23 cellular contexts compared by ENCODE assay signal in genomic region chr3:126927846-126928245, GRCh38. TPM values are rescaled to one million over a fixed set of nuclear protein-coding genes. Genes with fewer than 3 reads are reported as not detected.
DNase-seq lines count a peak whose midpoint lies in the region; ATAC-seq, FAIRE-seq and TF ChIP-seq lines count a peak whose summit lies in the region.
"Had no signal": no experiment of that assay in that cellular context is flagged by ENCODE, and none has a peak within 500 bp of the region (broad histone marks: within the 10 kb centered on the region; RNA-seq: fewer than 3 reads in every experiment).

No MANE protein-coding gene starts in this region.

- peaks cover 13% of the 10 kb centered on the region for H3K27me3 Mint-ChIP-seq in stimulated activated memory B cell treated with anti-CD40 and anti-IgM and Interleukin-4, amounts not matched to agents 10 μg/mL and 1 μg/mL and 100 μg/mL, for 72 hours
- H3K27me3 Mint-ChIP-seq: CD8-positive, alpha-beta memory T cell; memory B cell; T-helper 17 cell had no signal

- no peaks in the 10 kb centered on the region for H3K9me3 Mint-ChIP-seq in stimulated activated memory B cell treated with anti-CD40 and anti-IgM and Interleukin-4, amounts not matched to agents 10 μg/mL and 1 μg/mL and 100 μg/mL, for 72 hours
- H3K9me3 Mint-ChIP-seq: activated B cell treated with CpG ODN at 0.5 μM for 24 hours; activated naive CD4-positive, alpha-beta T cell treated with anti-CD3 and anti-CD28 coated beads, Interleukin-2, amount 50 U/mL, for 72 hours; CD8-positive, alpha-beta memory T cell; memory B cell; nephron had no signal

- FAIRE-seq in RCC 7860 (lab: Jason Lieb, UNC): no peak
- FAIRE-seq: frontal cortex had no signal

- H3K27ac Mint-ChIP-seq in stimulated activated memory B cell treated with anti-CD40 and anti-IgM and Interleukin-4, amounts not matched to agents 10 μg/mL and 1 μg/mL and 100 μg/mL, for 72 hours: no peak overlapping the region
- H3K27ac Mint-ChIP-seq: activated B cell treated with CpG ODN at 0.5 μM for 24 hours; activated naive CD4-positive, alpha-beta T cell treated with anti-CD3 and anti-CD28 coated beads, Interleukin-2, amount 50 U/mL, for 72 hours; CD8-positive, alpha-beta memory T cell; memory B cell; nephron; T-helper 17 cell had no signal

- peak; percentile 27 for TF ChIP-seq CTCF in choroid plexus epithelial cell (conservative IDR thresholded peaks at IDR 0.05; ENCODE audit: low read depth, low read length)

- peaks cover 24% of the 10 kb centered on the region for H3K36me3 Mint-ChIP-seq in stimulated activated memory B cell treated with anti-CD40 and anti-IgM and Interleukin-4, amounts not matched to agents 10 μg/mL and 1 μg/mL and 100 μg/mL, for 72 hours
- H3K36me3 Mint-ChIP-seq: activated naive CD4-positive, alpha-beta T cell treated with anti-CD3 and anti-CD28 coated beads, Interleukin-2, amount 50 U/mL, for 72 hours had no signal

- H3K4me3 Mint-ChIP-seq in stimulated activated memory B cell treated with anti-CD40 and anti-IgM and Interleukin-4, amounts not matched to agents 10 μg/mL and 1 μg/mL and 100 μg/mL, for 72 hours: no peak overlapping the region
- H3K4me3 Mint-ChIP-seq: activated B cell treated with CpG ODN at 0.5 μM for 24 hours; CD8-positive, alpha-beta memory T cell; memory B cell; nephron; T-helper 17 cell had no signal

- no peaks in the 10 kb centered on the region for H3K4me1 Mint-ChIP-seq in stimulated activated memory B cell treated with anti-CD40 and anti-IgM and Interleukin-4, amounts not matched to agents 10 μg/mL and 1 μg/mL and 100 μg/mL, for 72 hours
- H3K4me1 Mint-ChIP-seq: activated B cell treated with CpG ODN at 0.5 μM for 24 hours, memory B cell had no signal

- no peak overlapping the region for H3K4me3 ChIP-seq in choroid plexus epithelial cell (ENCODE audit: low read depth, low read length)
- H3K4me3 ChIP-seq: breast epithelium, prostate gland had no signal

- ATAC-seq in stimulated activated memory B cell treated with anti-CD40 and anti-IgM and Interleukin-4, amounts not matched to agents 10 μg/mL and 1 μg/mL and 100 μg/mL, for 72 hours: no peak
- ATAC-seq: activated naive CD4-positive, alpha-beta T cell treated with anti-CD3 and anti-CD28 coated beads, Interleukin-2, amount 50 U/mL, for 72 hours; T-helper 17 cell had no signal

- intact Hi-C loops in posterior vena cava (cut with DNase I): no loop called here

- DNase-seq in EL: peak; percentile 38
- DNase-seq in NCI-H69 (lab: John Stamatoyannopoulos, UW): peak; percentile 77
- DNase-seq in choroid plexus epithelial cell (ENCODE audit: low read depth): peak; percentile 54
- peak; percentile 48 for DNase-seq in posterior vena cava (ENCODE audit: low spot score)
- no peak for DNase-seq in RCC 7860 (ENCODE audit: low spot score)
- no peak for DNase-seq in cortex of kidney (lab: John Stamatoyannopoulos, UW)
- DNase-seq in inferior parietal cortex (ENCODE audit: extremely low spot score): no peak
- DNase-seq: activated B cell treated with CpG ODN at 0.5 μM for 24 hours; activated T-cell treated with anti-CD3 and anti-CD28 coated beads, Interleukin-2, amount 50 U/mL, for 48 hours; CD8-positive, alpha-beta memory T cell; DMS79 treated with DMSO at 0.1 percent for 48 hours; erythroblast; KG1; NCI-H526; SIG-M5; T-helper 17 cell had no signal

RNA-seq across cellular contexts. Expression of gene PLXNA1, which starts 55.1 kb away (rescaled TPM):
- 10 to 100 TPM; 31.7 to 38.5 TPM for total RNA-seq in posterior vena cava

Comparison
In these comparisons a context has a peak if more than half of its experiments do, and no peak if none do; other contexts are left out.
1. DNase-seq: peak in EL (single experiment), NCI-H69 (single experiment), choroid plexus epithelial cell (single experiment) and posterior vena cava (single experiment); none in RCC 7860 (single experiment), cortex of kidney (single experiment) and inferior parietal cortex (single experiment).